Comparison of ENCODE assay signal across 9 cellular contexts in genomic region chr20:44671541-44671940, GRCh38. TPM values are rescaled to one million over a fixed set of nuclear protein-coding genes. Genes with fewer than 3 reads are reported as not detected.
A peak's percentile ranks its signal among the peaks of the same experiment; 100 is the strongest.
DNase-seq lines count a peak whose midpoint lies in the region; ATAC-seq lines count a peak whose summit lies in the region.
"Not testable (repeated sequence)": the region's sequence is repeated elsewhere in the genome, so short reads cannot be mapped to it uniquely, and the experiment has no call there.
"Had no signal": no experiment of that assay in that cellular context is flagged by ENCODE, and none has a peak within 500 bp of the region (broad histone marks: within the 10 kb centered on the region; RNA-seq: fewer than 3 reads in every experiment).

No MANE protein-coding gene starts in this region.

- H3K79me2 ChIP-seq in GM23248 (ENCODE audit: insufficient read depth), result not testable (repeated sequence)

- H3K4me3 Mint-ChIP-seq in activated naive CD8-positive, alpha-beta T cell, result peak overlapping the region; percentile 91
- H3K4me3 Mint-ChIP-seq in natural killer cell treated with Interleukin-12 subunit alpha and Interleukin-12 subunit beta and Interleukin-15 and Interleukin-18, amount 100 ng/mL, for 72 hours, result not testable (repeated sequence)

- in situ Hi-C loops in GM23248 (cut with MboI), result not testable (repeated sequence)

- not testable (repeated sequence) for H3K9ac ChIP-seq in BLaER1, GM23248

- H3K27me3 ChIP-seq in BLaER1; GM23248 (replicated peaks; ENCODE audit: insufficient read depth): not testable (repeated sequence)

- not testable (repeated sequence) for DNase-seq in GM23248
- peak; percentile 71 for DNase-seq in NOMO-1 treated with DMSO at 0.1 percent for 48 hours (lab: John Stamatoyannopoulos, UW; ENCODE audit: unreplicated experiment)
- peak in 3 of 4 experiments; percentile 21 to 42 (median 35) for DNase-seq in activated CD4-positive, CD25-positive, alpha-beta regulatory T cell (lab: John Stamatoyannopoulos, UW)
- peak; percentile 52 for DNase-seq in activated T-cell treated with anti-CD3 and anti-CD28 coated beads for 24 hours (ENCODE audit: low read depth)
- DNase-seq in natural killer cell treated with Interleukin-12 subunit alpha and Interleukin-12 subunit beta and Interleukin-15 and Interleukin-18, amount 100 ng/mL, for 72 hours (ENCODE audit: low spot score), result peak; percentile 78
- DNase-seq in stimulated activated CD8-positive, alpha-beta memory T cell treated with anti-CD3 and anti-CD28 coated beads, Interleukin-12 subunit alpha, Interleukin-12 subunit beta, amount 100 ng/mL, for 4 hours (ENCODE audit: low read depth), result peak; percentile 52

- not testable (repeated sequence) for H3K9me3 Mint-ChIP-seq in activated naive CD8-positive, alpha-beta T cell (ENCODE audit: low read depth); natural killer cell treated with Interleukin-12 subunit alpha and Interleukin-12 subunit beta and Interleukin-15 and Interleukin-18, amount 100 ng/mL, for 72 hours

- peak; percentile 83 to 88 for ATAC-seq in natural killer cell treated with Interleukin-12 subunit alpha and Interleukin-12 subunit beta and Interleukin-15 and Interleukin-18, amount 100 ng/mL, for 72 hours

- not testable (repeated sequence) for H3F3A ChIP-seq in GM23248 (ENCODE audit: insufficient read depth)

- H3K27me3 Mint-ChIP-seq in activated naive CD8-positive, alpha-beta T cell; natural killer cell treated with Interleukin-12 subunit alpha and Interleukin-12 subunit beta and Interleukin-15 and Interleukin-18, amount 100 ng/mL, for 72 hours: not testable (repeated sequence)

- peaks cover 25% of the 10 kb centered on the region for H3K4me1 ChIP-seq in BLaER1
- peaks cover 19% of the 10 kb centered on the region for H3K4me1 ChIP-seq in GM23248 (ENCODE audit: insufficient read depth)

- not testable (repeated sequence) for H3K36me3 ChIP-seq in BLaER1; GM23248 (ENCODE audit: low read depth)

- H3K27ac Mint-ChIP-seq in activated naive CD8-positive, alpha-beta T cell, result peak overlapping the region; percentile 91
- not testable (repeated sequence) for H3K27ac Mint-ChIP-seq in natural killer cell treated with Interleukin-12 subunit alpha and Interleukin-12 subunit beta and Interleukin-15 and Interleukin-18, amount 100 ng/mL, for 72 hours

- not testable (repeated sequence) for H3K27ac ChIP-seq in BLaER1, GM23248

- H3K36me3 Mint-ChIP-seq in activated naive CD8-positive, alpha-beta T cell; natural killer cell treated with Interleukin-12 subunit alpha and Interleukin-12 subunit beta and Interleukin-15 and Interleukin-18, amount 100 ng/mL, for 72 hours: not testable (repeated sequence)

- H3K9me2 ChIP-seq in GM23248 (ENCODE audit: insufficient read depth), result not testable (repeated sequence)

- not testable (repeated sequence) for H3K9me3 ChIP-seq in BLaER1; GM23248 (ENCODE audit: low read depth)

- H3K4me2 ChIP-seq in BLaER1, result peak overlapping the region; percentile 47
- peak overlapping the region; percentile 65 for H3K4me2 ChIP-seq in GM23248 (ENCODE audit: unreplicated experiment)

- 96 to 99% methylated on average over 3 to 6 of the region's 7 CpGs for whole genome bisulfite sequencing in GM23248 (ENCODE audit: low coverage in 1 of 2, low lambda C conversion rate in 2 of 2, missing lambda C conversion rate in 2 of 2), 2 experiments

- H3K4me3 ChIP-seq in BLaER1, GM23248: not testable (repeated sequence)

- not testable (repeated sequence) for H4K20me1 ChIP-seq in BLaER1; GM23248 (ENCODE audit: insufficient read depth)

- peaks cover 13% of the 10 kb centered on the region for H3K4me1 Mint-ChIP-seq in activated naive CD8-positive, alpha-beta T cell (ENCODE audit: low read depth)
- H3K4me1 Mint-ChIP-seq in natural killer cell treated with Interleukin-12 subunit alpha and Interleukin-12 subunit beta and Interleukin-15 and Interleukin-18, amount 100 ng/mL, for 72 hours (ENCODE audit: low read depth in 2 of 2), result peaks cover 26 to 30% of the 10 kb centered on the region in 2 donors

- H2AFZ ChIP-seq in GM23248, result not testable (repeated sequence)

RNA-seq across cellular contexts. Expression of gene ADA, which starts 20.0 kb away (rescaled TPM):
- 7.0 and 8.6 TPM in 2 replicates for total RNA-seq in GM23248 (2014; rRNA removed; shearing (Covaris generic))
- 17.5 and 19.3 TPM in 2 replicates for polyA plus RNA-seq in GM23248 (2016; fragmentation: Nextera tagmentation; extraction: Ambion mirVana)
- 10 to 100 TPM; 31.9 to 42.7 TPM for total RNA-seq in natural killer cell treated with Interleukin-12 subunit alpha and Interleukin-12 subunit beta and Interleukin-15 and Interleukin-18, amount 100 ng/mL, for 72 hours

RNA-seq across cellular contexts. Expression of gene CCN5, which starts 43.6 kb away (rescaled TPM):
- 24.5 and 47.3 TPM in 2 replicates for total RNA-seq in GM23248 (2014; rRNA removed; shearing (Covaris generic))
- polyA plus RNA-seq in GM23248 (2016; fragmentation: Nextera tagmentation; extraction: Ambion mirVana), result 20.8 and 23.6 TPM in 2 replicates
- not detected for total RNA-seq in natural killer cell treated with Interleukin-12 subunit alpha and Interleukin-12 subunit beta and Interleukin-15 and Interleukin-18, amount 100 ng/mL, for 72 hours
- total RNA-seq: H1 had no signal
- polyA plus RNA-seq: H1 had no signal

Comparison
In these comparisons a context has a peak if more than half of its experiments do, and no peak if none do; other contexts are left out.
1. RNA of gene CCN5, which starts 43.6 kb away (total RNA-seq): 24.5 to 47.3 TPM in GM23248; not detected in natural killer cell treated with Interleukin-12 subunit alpha and Interleukin-12 subunit beta and Interleukin-15 and Interleukin-18, amount 100 ng/mL, for 72 hours; every median in the first group is over 10 times any median in the second.